10 cellular contexts compared by ENCODE assay signal in the genomic region with DNA sequence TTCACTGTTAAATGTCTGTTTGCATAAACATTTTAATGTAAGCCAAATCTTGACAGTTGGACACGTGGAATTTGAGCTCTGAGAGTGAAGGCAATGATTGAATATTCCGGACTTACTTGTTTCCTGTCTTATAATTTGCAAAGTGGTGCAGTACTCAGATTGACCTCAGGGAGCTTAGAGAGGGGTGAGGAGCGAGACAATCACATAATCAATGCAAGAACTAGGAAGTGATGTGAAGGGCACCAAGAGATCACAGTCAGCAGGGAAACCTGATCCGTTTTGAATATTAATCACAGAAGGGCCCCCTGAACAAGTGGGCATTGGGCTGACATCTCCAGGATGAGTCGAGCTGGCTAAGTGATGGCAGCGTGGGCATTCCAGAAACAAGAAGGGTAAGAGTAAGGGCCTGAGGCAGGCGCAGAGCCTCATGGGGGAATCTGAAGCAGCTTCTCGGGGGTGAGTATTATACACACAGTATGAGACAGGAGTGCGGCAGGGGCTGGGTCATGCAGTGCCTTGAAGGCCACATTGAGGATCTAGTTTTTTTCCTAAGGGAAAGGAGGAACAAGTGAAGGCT. TPM values are rescaled to one million over a fixed set of nuclear protein-coding genes. Genes with fewer than 3 reads are reported as not detected.
DNase-seq lines count a peak whose midpoint lies in the region; ATAC-seq, FAIRE-seq and TF ChIP-seq lines count a peak whose summit lies in the region.
"Had no signal": no experiment of that assay in that cellular context is flagged by ENCODE, and none has a peak within 500 bp of the region (broad histone marks: within the 10 kb centered on the region; RNA-seq: fewer than 3 reads in every experiment).

No MANE protein-coding gene starts in this region.

- peak overlapping the region; percentile 36 for H3K27ac Mint-ChIP-seq in neural crest cell (ENCODE audit: unreplicated experiment)
- no peak overlapping the region for H3K27ac Mint-ChIP-seq in T-helper 2 cell treated with Interferon-gamma antibody and Interleukin-4, amounts not matched to agents 5 μg/mL and 100 μg/mL, for 36 hours

- TF ChIP-seq CTCF in GM12874 (IDR thresholded peaks at IDR 0.05; ENCODE audit: insufficient read depth, low read depth, low read length) (peak; percentile 28; the same call in 1 of the 2 replicates), bronchial epithelial cell (IDR thresholded peaks at IDR 0.05; ENCODE audit: insufficient read depth, low read length, severe bottlenecking) (peak; percentile 26), neural crest cell (conservative IDR thresholded peaks at IDR 0.05) (peak; percentile 62)

- H3K27me3 Mint-ChIP-seq in neural crest cell (ENCODE audit: low read depth): no peaks in the 10 kb centered on the region
- H3K27me3 Mint-ChIP-seq in T-helper 2 cell treated with Interferon-gamma antibody and Interleukin-4, amounts not matched to agents 5 μg/mL and 100 μg/mL, for 36 hours (ENCODE audit: low read depth): no peaks in the 10 kb centered on the region

- DNase-seq in NCI-H146 treated with DMSO at 0.1 percent for 48 hours (lab: John Stamatoyannopoulos, UW; ENCODE audit: unreplicated experiment): peak; percentile 11
- peak; percentile 19 for DNase-seq in bronchial epithelial cell (ENCODE audit: low read depth)
- DNase-seq in neural crest cell (ENCODE audit: low read depth, low spot score): no peak
- no peak for DNase-seq in T-helper 2 cell treated with Interferon-gamma antibody and Interleukin-4, amounts not matched to agents 5 μg/mL and 100 μg/mL, for 36 hours (ENCODE audit: low spot score)
- no peak for DNase-seq in GM19238 (ENCODE audit: insufficient read length, low spot score)
- DNase-seq: activated CD4-positive, alpha-beta T cell treated with anti-CD3 and anti-CD28 coated beads for 48 hours; caudate nucleus; stimulated activated CD4-positive, alpha-beta T cell treated with anti-CD3 and anti-CD28 coated beads, Interleukin-4, amount 100 ng/mL, for 24 hours had no signal

- ATAC-seq in HG03280 (IDR thresholded peaks at IDR 0.05; ENCODE audit: unreplicated experiment): no peak

- H3K36me3 Mint-ChIP-seq in neural crest cell (ENCODE audit: low read depth): no peaks in the 10 kb centered on the region
- peaks cover 2% of the 10 kb centered on the region for H3K36me3 Mint-ChIP-seq in T-helper 2 cell treated with Interferon-gamma antibody and Interleukin-4, amounts not matched to agents 5 μg/mL and 100 μg/mL, for 36 hours (ENCODE audit: low read depth)

- no peaks in the 10 kb centered on the region for H3K27me3 ChIP-seq in bronchial epithelial cell (ENCODE audit: control insufficient read depth, insufficient read depth, low read length)

- no peaks in the 10 kb centered on the region for H3K36me3 ChIP-seq in bronchial epithelial cell (ENCODE audit: control insufficient read depth, insufficient read depth, low read length)

- H3K4me3 ChIP-seq in bronchial epithelial cell (ENCODE audit: low read depth, low read length): no peak overlapping the region

- H3K4me1 Mint-ChIP-seq in neural crest cell: peaks cover 31% of the 10 kb centered on the region
- peaks cover 9% of the 10 kb centered on the region for H3K4me1 Mint-ChIP-seq in T-helper 2 cell treated with Interferon-gamma antibody and Interleukin-4, amounts not matched to agents 5 μg/mL and 100 μg/mL, for 36 hours (ENCODE audit: low read depth)

- FAIRE-seq in bronchial epithelial cell (lab: Jason Lieb, UNC): no peak

- no peak overlapping the region for H3K4me3 Mint-ChIP-seq in neural crest cell
- H3K4me3 Mint-ChIP-seq in T-helper 2 cell treated with Interferon-gamma antibody and Interleukin-4, amounts not matched to agents 5 μg/mL and 100 μg/mL, for 36 hours: no peak overlapping the region

- H3K9me3 Mint-ChIP-seq in neural crest cell: no peaks in the 10 kb centered on the region
- no peaks in the 10 kb centered on the region for H3K9me3 Mint-ChIP-seq in T-helper 2 cell treated with Interferon-gamma antibody and Interleukin-4, amounts not matched to agents 5 μg/mL and 100 μg/mL, for 36 hours

RNA-seq across cellular contexts. Expression of gene TEX2, which starts 26.1 kb away (rescaled TPM):
- total RNA-seq in bronchial epithelial cell (14.7 and 23.0 TPM in 2 replicates), neural crest cell (19.2 TPM in 2 replicates)

Comparison
In these comparisons a context has a peak if more than half of its experiments do, and no peak if none do; other contexts are left out.
1. DNase-seq: peak in NCI-H146 treated with DMSO at 0.1 percent for 48 hours (single experiment) and bronchial epithelial cell (single experiment); none in neural crest cell (single experiment), T-helper 2 cell treated with Interferon-gamma antibody and Interleukin-4, amounts not matched to agents 5 μg/mL and 100 μg/mL, for 36 hours (single experiment) and GM19238 (single experiment).
2. Peak in every context shown above with its lines, with median percentiles within 50 percentile points of each other: CTCF ChIP-seq.